9 cellular contexts compared by ENCODE assay signal in genomic region chr17:17784599-17785264, GRCh38.
DNase-seq lines count a peak whose midpoint lies in the region; ATAC-seq and TF ChIP-seq lines count a peak whose summit lies in the region.
"Had no signal": no experiment of that assay in that cellular context is flagged by ENCODE, and none has a peak within 500 bp of the region (broad histone marks: within the 10 kb centered on the region; RNA-seq: fewer than 3 reads in every experiment).

No MANE protein-coding gene starts in this region.

- POLR2A ChIA-PET in HEK293T (lab: Yijun Ruan, JAX), result interaction anchor here (0.9 to 2.6 kb wide), 3 partner anchors 13 to 134 kb away, joined by 3 to 10 read pairs (median 3); partner anchors contain the start of gene SREBF1

- DNase-seq in Ammon's horn (ENCODE audit: low spot score) (peak; percentile 45), HEK293T (ENCODE audit: extremely low spot score) (peak; percentile 48), NCI-H345 treated with DMSO at 0.1 percent for 48 hours (lab: John Stamatoyannopoulos, UW; ENCODE audit: unreplicated experiment) (no peak)
- peak; percentile 48 to 49 for DNase-seq in activated T-cell treated with anti-CD3 and anti-CD28 coated beads, Interleukin-2, amount 50 U/mL, for 48 hours

- ATAC-seq in HG03280 (IDR thresholded peaks at IDR 0.05; ENCODE audit: unreplicated experiment) (no peak), HG03175 (IDR thresholded peaks at IDR 0.05; ENCODE audit: unreplicated experiment) (no peak), GM18868 (IDR thresholded peaks at IDR 0.05; ENCODE audit: unreplicated experiment) (no peak)

- H3K27me3 ChIP-seq in layer of hippocampus (ENCODE audit: control insufficient read depth, insufficient read depth, low read length), result no peaks in the 10 kb centered on the region

- H3K27ac ChIP-seq in layer of hippocampus (ENCODE audit: low read depth, low read length), result peak overlapping the region; percentile 94
- H3K27ac ChIP-seq: HL-60 had no signal

- CTCF ChIA-PET in HEK293T (lab: Yijun Ruan, JAX), result interaction anchor here (0.8 to 1.3 kb wide), 3 partner anchors 9 to 134 kb away, joined by 3 to 4 read pairs (median 3); no protein-coding TSS in a partner anchor

TF ChIP-seq in HEK293T, 16 proteins besides CTCF, POLR2A, EP300 and RAD21:
- no peak for TF ChIP-seq CTBP1 (IDR thresholded peaks at IDR 0.05; ENCODE audit: borderline replicate concordance)
- TF ChIP-seq ELF4 (IDR thresholded peaks at IDR 0.05), result no peak
- no peak for TF ChIP-seq SP1 (IDR thresholded peaks at IDR 0.05)
- no peak for TF ChIP-seq PKNOX1 (IDR thresholded peaks at IDR 0.05)
- no peak for TF ChIP-seq ZNF384 (IDR thresholded peaks at IDR 0.05)
- TF ChIP-seq FOXM1 (IDR thresholded peaks at IDR 0.05; ENCODE audit: borderline replicate concordance), result no peak
- TF ChIP-seq BHLHE40 (IDR thresholded peaks at IDR 0.05; ENCODE audit: borderline replicate concordance), result no peak
- TF ChIP-seq LEF1 (IDR thresholded peaks at IDR 0.05; ENCODE audit: borderline replicate concordance), result no peak
- no peak for TF ChIP-seq SUZ12 (IDR thresholded peaks at IDR 0.05)
- no peak for TF ChIP-seq ARNT (IDR thresholded peaks at IDR 0.05)
- TF ChIP-seq TARDBP (IDR thresholded peaks at IDR 0.05), result no peak
